ENCODE assay signal across 8 cellular contexts in the genomic region with DNA sequence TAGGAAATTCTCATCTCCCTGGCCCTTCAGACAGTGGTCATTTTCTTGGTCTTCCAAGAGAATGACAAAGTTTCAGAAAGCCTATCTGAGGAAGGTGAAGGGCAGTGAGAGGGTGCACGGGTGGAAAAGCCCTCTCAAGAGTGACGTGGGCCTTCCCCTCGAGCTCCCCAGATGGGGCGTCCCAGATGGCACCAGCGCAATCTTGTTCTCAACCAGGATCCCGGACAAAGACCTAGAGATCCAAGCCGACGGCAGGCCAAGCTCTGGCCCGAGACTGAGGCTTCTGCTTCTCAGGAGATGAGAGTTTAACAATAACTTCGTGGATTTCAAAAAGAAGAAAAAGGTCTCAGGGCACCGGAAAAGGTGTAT. TPM values are rescaled to one million over a fixed set of nuclear protein-coding genes. Genes with fewer than 3 reads are reported as not detected.
DNase-seq lines count a peak whose midpoint lies in the region; ATAC-seq and TF ChIP-seq lines count a peak whose summit lies in the region.

No MANE protein-coding gene starts in this region.

- CTCF ChIA-PET in Calu3 (lab: Charles Lee): no interaction called here

- DNase-seq in Calu3 (no peak), NB4 (ENCODE audit: low read depth) (no peak), neural progenitor cell (ENCODE audit: low spot score) (no peak), A172 (ENCODE audit: low spot score) (no peak), kidney tubule cell (ENCODE audit: low spot score) (no peak), RPMI8226 (no peak)

- H3K27me3 Mint-ChIP-seq in Calu3 (ENCODE audit: unreplicated experiment): no peaks in the 10 kb centered on the region
- peaks cover 5% of the 10 kb centered on the region for H3K27me3 Mint-ChIP-seq in neural progenitor cell (ENCODE audit: insufficient read depth, low read depth)

- H3K4me1 Mint-ChIP-seq in Calu3 (ENCODE audit: low read depth, unreplicated experiment) (no peaks in the 10 kb centered on the region), neural progenitor cell (peaks cover 10% of the 10 kb centered on the region)

- peak overlapping the region; percentile 95 for H2AFZ ChIP-seq in neural progenitor cell (replicated peaks)

- peaks cover 2% of the 10 kb centered on the region for H3K27me3 ChIP-seq in endocrine pancreas (ENCODE audit: control insufficient read depth, insufficient read depth, low read length)
- H3K27me3 ChIP-seq in neural progenitor cell: peaks cover 23% of the 10 kb centered on the region

- H3K9me3 Mint-ChIP-seq in Calu3 (ENCODE audit: low read depth, unreplicated experiment): no peaks in the 10 kb centered on the region
- peaks cover 25% of the 10 kb centered on the region for H3K9me3 Mint-ChIP-seq in neural progenitor cell

- intact Hi-C loops in Calu3 (cut with micrococcal nuclease; ENCODE audit: unreplicated experiment): no loop called here

- H3K4me2 ChIP-seq in neural progenitor cell: peak overlapping the region; percentile 92

- no peak for TF ChIP-seq POLR2A in NB4 (IDR thresholded peaks at IDR 0.05; ENCODE audit: extremely low read depth, insufficient read length)

- H3K27ac ChIP-seq in neural progenitor cell: no peak overlapping the region

- H3K4me3 ChIP-seq in NB4 (ENCODE audit: low read depth, low read length): peak overlapping the region; percentile 88
- peak overlapping the region; percentile 46 for H3K4me3 ChIP-seq in endocrine pancreas (ENCODE audit: control insufficient read depth, insufficient read depth, low read length)
- H3K4me3 ChIP-seq in neural progenitor cell: peak overlapping the region; percentile 65

- TSS peak; percentile 85 for BruUV-seq in Calu3 (replicated peaks; lab: Mats Ljungman, UMichigan)

- H3K36me3 ChIP-seq in endocrine pancreas (ENCODE audit: control insufficient read depth, insufficient read depth, low read length): no peaks in the 10 kb centered on the region
- H3K36me3 ChIP-seq in neural progenitor cell: no peaks in the 10 kb centered on the region

- ATAC-seq in GM21528 (IDR thresholded peaks at IDR 0.05; ENCODE audit: low FRiP score, unreplicated experiment): no peak

- H3K36me3 Mint-ChIP-seq in Calu3 (ENCODE audit: insufficient read depth, unreplicated experiment) (peaks cover 21% of the 10 kb centered on the region), neural progenitor cell (peaks cover 19% of the 10 kb centered on the region)

- peaks cover 35% of the 10 kb centered on the region for H3K79me2 ChIP-seq in neural progenitor cell (ENCODE audit: low read depth)

- H4K20me1 ChIP-seq in neural progenitor cell (ENCODE audit: low read depth): no peaks in the 10 kb centered on the region

- H3K4me3 Mint-ChIP-seq in Calu3 (ENCODE audit: low read depth, unreplicated experiment) (peak overlapping the region; percentile 96), neural progenitor cell (peak overlapping the region; percentile 98)

- H3K9me3 ChIP-seq in endocrine pancreas (ENCODE audit: control insufficient read depth, low read length): peaks cover 2% of the 10 kb centered on the region
- H3K9me3 ChIP-seq in neural progenitor cell (ENCODE audit: low read depth): peaks cover 14% of the 10 kb centered on the region

- H3K4me1 ChIP-seq in endocrine pancreas (ENCODE audit: control insufficient read depth, insufficient read depth, low read length) (no peaks in the 10 kb centered on the region), neural progenitor cell (peaks cover 10% of the 10 kb centered on the region)

- H3K9ac ChIP-seq in endocrine pancreas (ENCODE audit: control insufficient read depth, insufficient read depth, low read length): peak overlapping the region; percentile 73
- peak overlapping the region; percentile 63 for H3K9ac ChIP-seq in neural progenitor cell

- TF ChIP-seq CTCF in Calu3 (IDR thresholded peaks at IDR 0.05; ENCODE audit: unreplicated experiment): no peak
- no peak for TF ChIP-seq CTCF in NB4 (IDR thresholded peaks at IDR 0.05; ENCODE audit: low read depth, low read length)
- no peak for TF ChIP-seq CTCF in neural progenitor cell (IDR thresholded peaks at IDR 0.05)

- H3F3A ChIP-seq in neural progenitor cell (ENCODE audit: low read depth): no peaks in the 10 kb centered on the region

- H3K27ac Mint-ChIP-seq in Calu3 (ENCODE audit: unreplicated experiment) (peak overlapping the region; percentile 79), neural progenitor cell (peak overlapping the region; percentile 92)

RNA-seq across cellular contexts. Expression of a gene that starts 0.8 kb away (rescaled TPM):
- total RNA-seq in Calu3 (2022): 4.6 and 5.0 TPM in 2 replicates
- total RNA-seq in neural progenitor cell (ENCODE audit: low replicate concordance): 24.1 and 24.8 TPM in 2 replicates
- total RNA-seq in A172 (2014; rRNA removed; shearing (Covaris generic)): 16.6 and 18.1 TPM in 2 replicates
